8 cellular contexts compared by ENCODE assay signal in the genomic region with DNA sequence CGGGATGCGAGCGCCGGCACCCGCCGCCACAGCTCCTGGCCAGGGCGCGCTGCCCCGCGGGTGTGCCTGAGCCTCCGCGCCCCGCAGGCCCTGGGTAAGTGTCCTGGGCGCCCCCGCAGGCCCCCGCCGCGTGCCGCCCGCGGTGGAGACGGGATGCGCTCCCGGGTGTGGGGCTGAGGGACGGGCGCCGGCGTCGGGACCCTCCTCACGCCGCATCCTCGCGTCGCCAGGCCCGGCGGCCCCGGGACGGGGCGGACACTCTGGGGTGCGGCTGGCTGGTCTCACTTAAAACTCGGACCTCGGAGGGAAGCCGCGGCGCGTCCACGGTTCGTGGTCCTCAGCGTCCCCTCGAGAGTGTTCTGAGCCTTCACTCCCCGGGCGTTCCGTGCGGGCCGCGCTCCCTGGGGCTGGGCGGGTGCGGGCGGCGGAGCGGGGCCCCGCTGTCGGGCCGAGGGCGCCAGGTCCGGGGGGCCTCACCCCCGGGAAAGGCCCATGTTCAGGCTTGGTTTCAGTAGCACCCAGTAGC. TPM values are rescaled to one million over a fixed set of nuclear protein-coding genes. Genes with fewer than 3 reads are reported as not detected.
DNase-seq lines count a peak whose midpoint lies in the region; ATAC-seq and TF ChIP-seq lines count a peak whose summit lies in the region.

No MANE protein-coding gene starts in this region.

- H3K36me3 ChIP-seq in A673 (ENCODE audit: insufficient read depth, low read length, poor library complexity, severe bottlenecking), result no peaks in the 10 kb centered on the region
- no peaks in the 10 kb centered on the region for H3K36me3 ChIP-seq in HUES64 (ENCODE audit: insufficient read depth, low read length)
- peaks cover under 1 to 6% (median 1%) of the 10 kb centered on the region in 3 donors for H3K36me3 ChIP-seq in tibial artery

- H3K4me3 ChIP-seq in A673 (ENCODE audit: low read depth, low read length, poor library complexity, severe bottlenecking) (peak overlapping the region; percentile 48), HUES64 (ENCODE audit: low read length) (peak overlapping the region; percentile 57), fibroblast of pulmonary artery (replicated peaks; ENCODE audit: low read depth, low read length) (peak overlapping the region; percentile 63), tibial artery (peak overlapping the region; percentile 40 to 50)

- no peak for DNase-seq in A673 (ENCODE audit: low spot score)
- no peak for DNase-seq in fibroblast of pulmonary artery (ENCODE audit: low read depth)
- DNase-seq in tibial artery, result no peak
- DNase-seq in stimulated activated naive CD4-positive, alpha-beta T cell treated with Interleukin-2 at 50 U/mL for 16 hours (lab: John Stamatoyannopoulos, UW), result no peak
- DNase-seq in activated CD4-positive, alpha-beta T cell treated with anti-CD3 and anti-CD28 coated beads, Interleukin-2, amount 50 U/mL, for 4 hours, result no peak

- H3K27me3 ChIP-seq in A673 (replicated peaks; ENCODE audit: insufficient read depth, low read depth, low read length, poor library complexity) (peaks cover 36% of the 10 kb centered on the region), HUES64 (ENCODE audit: insufficient read depth, low read length) (peaks cover 59% of the 10 kb centered on the region), tibial artery (peaks cover 0 to 56% of the 10 kb centered on the region in 2 donors)

- CTCF ChIA-PET in A673 (lab: Charles Lee), result no interaction called here

- intact Hi-C loops in A673 (cut with micrococcal nuclease; ENCODE audit: unreplicated experiment), result no loop called here
- intact Hi-C loops in tibial artery (cut with DNase I; ENCODE audit: low total_unique reads), result no loop called here

- H3K9ac ChIP-seq in HUES64 (ENCODE audit: low read depth, low read length), result no peak overlapping the region

- 5% methylated on average over 67 of the region's 67 CpGs for WGBS in HUES64

- no TSS peak for BruUV-seq in A673 (replicated peaks; lab: Mats Ljungman, UMichigan)

- ATAC-seq in GM19372 (IDR thresholded peaks at IDR 0.05; ENCODE audit: low read depth, unreplicated experiment) (peak; percentile 15), GM18870 (IDR thresholded peaks at IDR 0.05; ENCODE audit: unreplicated experiment) (no peak)

- no peak for TF ChIP-seq CTCF in A673 (conservative IDR thresholded peaks at IDR 0.05; ENCODE audit: low read depth, low read length)
- no peak for TF ChIP-seq CTCF in fibroblast of pulmonary artery (IDR thresholded peaks at IDR 0.05; ENCODE audit: low read length, missing control alignments)
- TF ChIP-seq CTCF in tibial artery (IDR thresholded peaks at IDR 0.05), result no peak

- H3K27ac ChIP-seq in A673 (ENCODE audit: low read depth, low read length, poor library complexity, severe bottlenecking) (no peak overlapping the region), HUES64 (ENCODE audit: low read depth, low read length) (no peak overlapping the region), tibial artery (no peak overlapping the region)

- no peaks in the 10 kb centered on the region for H3K9me3 ChIP-seq in A673 (ENCODE audit: low read depth, low read length, poor library complexity, severe bottlenecking)
- H3K9me3 ChIP-seq in HUES64 (ENCODE audit: insufficient read depth, low read depth, low read length), result no peaks in the 10 kb centered on the region
- H3K9me3 ChIP-seq in tibial artery, result no peaks in the 10 kb centered on the region

- POLR2A ChIA-PET in A673 (lab: Charles Lee; ENCODE audit: low non-redundant PET), result interaction anchor here (0.6 kb wide), 1 partner anchor 11 kb away, joined by 3 read pairs; no protein-coding TSS in a partner anchor

- H3K4me1 ChIP-seq in A673 (ENCODE audit: insufficient read depth, low read length, poor library complexity, severe bottlenecking) (peaks cover 16% of the 10 kb centered on the region), HUES64 (ENCODE audit: insufficient read depth, low read length) (no peaks in the 10 kb centered on the region), tibial artery (peaks cover 0 to 24% (median 22%) of the 10 kb centered on the region in 4 donors)

RNA-seq across cellular contexts. Expression of a gene that starts 0.3 kb away (rescaled TPM):
- 2.0 and 2.2 TPM in 2 replicates for total RNA-seq in A673 (2021)
- polyA plus RNA-seq in HUES64 (2013, experiment 1 of 2), result 0.45 TPM
- polyA plus RNA-seq in HUES64 (2013, experiment 2 of 2), result 0.44 TPM

RNA-seq across cellular contexts. Expression of a gene that starts 50.3 kb away (rescaled TPM):
- total RNA-seq in A673 (2021), result 93.6 and 95.5 TPM in 2 replicates
- 72.7 TPM for polyA plus RNA-seq in HUES64 (2013, experiment 1 of 2)
- polyA plus RNA-seq in HUES64 (2013, experiment 2 of 2), result 63.5 TPM
